25 cellular contexts compared by ENCODE assay signal in the genomic region with DNA sequence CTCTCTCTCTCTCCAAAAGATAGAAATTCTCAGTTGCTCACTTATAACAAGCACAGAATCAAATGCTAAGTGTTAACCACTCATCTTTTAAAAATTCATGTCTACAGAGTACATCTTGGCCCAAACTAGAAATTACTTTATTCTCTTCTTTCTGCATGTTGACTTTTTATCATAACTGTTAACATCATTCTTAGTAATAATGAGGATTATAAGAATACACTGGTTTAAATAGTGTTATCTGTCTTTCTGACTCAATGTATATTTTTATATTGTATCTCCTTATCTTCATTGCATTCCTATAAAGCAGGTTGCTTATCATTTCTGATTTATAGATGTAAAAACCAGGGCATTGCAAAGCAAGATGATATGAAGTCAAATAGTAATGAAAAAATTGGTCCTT.
"Had no signal": no experiment of that assay in that cellular context is flagged by ENCODE, and none has a peak within 500 bp of the region (broad histone marks: within the 10 kb centered on the region; RNA-seq: fewer than 3 reads in every experiment).

No MANE protein-coding gene starts in this region.

- H3K27me3 Mint-ChIP-seq: activated T-cell treated with anti-CD3 and anti-CD28 coated beads, Interleukin-2, amount 50 U/mL, for 24 hours; naive B cell; progenitor cell of endocrine pancreas had no signal

- H3K4me1 Mint-ChIP-seq: activated naive CD8-positive, alpha-beta T cell treated with anti-CD3 and anti-CD28 coated beads for 36 hours; naive B cell; neural crest cell had no signal

- FAIRE-seq: TTC549 had no signal

- H3K4me3 Mint-ChIP-seq: activated CD8-positive, alpha-beta T cell treated with anti-CD3 and anti-CD28 coated beads, Interleukin-2, amount 10 ng/mL, durations not matched to agents 7 days and 5 days; activated naive CD8-positive, alpha-beta T cell treated with anti-CD3 and anti-CD28 coated beads for 36 hours; activated T-cell treated with anti-CD3 and anti-CD28 coated beads, Interleukin-2, amount 50 U/mL, for 24 hours; naive B cell; neural crest cell had no signal

- H3K27ac Mint-ChIP-seq: activated CD8-positive, alpha-beta T cell treated with anti-CD3 and anti-CD28 coated beads, Interleukin-2, amount 10 ng/mL, durations not matched to agents 7 days and 5 days; activated naive CD8-positive, alpha-beta T cell treated with anti-CD3 and anti-CD28 coated beads for 36 hours; activated T-cell treated with anti-CD3 and anti-CD28 coated beads, Interleukin-2, amount 50 U/mL, for 24 hours; progenitor cell of endocrine pancreas had no signal

- ATAC-seq: activated CD8-positive, alpha-beta T cell treated with anti-CD3 and anti-CD28 coated beads, Interleukin-2, amount 10 ng/mL, durations not matched to agents 7 days and 5 days; heart right ventricle; left cardiac atrium had no signal

- H3K4me1 ChIP-seq: sigmoid colon, testis, uterus had no signal

- H3K36me3 ChIP-seq: heart right ventricle, sigmoid colon, uterus had no signal

- DNase-seq: activated CD4-positive, alpha-beta T cell treated with anti-CD3 and anti-CD28 coated beads for 1 hour; activated CD4-positive, alpha-beta T cell treated with anti-CD3 and anti-CD28 coated beads, Interleukin-2, amount 50 U/mL, for 1 hour; activated CD8-positive, alpha-beta T cell treated with anti-CD3 and anti-CD28 coated beads, Interleukin-2, amount 10 ng/mL, durations not matched to agents 7 days and 5 days; activated naive CD4-positive, alpha-beta T cell treated with Interleukin-2 at 50 U/mL for 16 hours; activated naive CD8-positive, alpha-beta T cell treated with anti-CD3 and anti-CD28 coated beads for 36 hours; activated T-cell treated with anti-CD3 and anti-CD28 coated beads, Interleukin-2, amount 50 U/mL, for 24 hours; amygdala; cerebellar nuclear complex; cortex of kidney; heart right ventricle; islet precursor cell; left cardiac atrium; mesendoderm; naive B cell; retina; sigmoid colon; stimulated activated CD4-positive, alpha-beta T cell treated with anti-CD3 and anti-CD28 coated beads, Interleukin-2, amount 100 ng/mL, for 48 hours; stimulated activated CD8-positive, alpha-beta memory T cell treated with anti-CD3 and anti-CD28 coated beads, Interleukin-4, amount 100 ng/mL, for 48 hours; stimulated activated naive CD4-positive, alpha-beta T cell; testis; trophoblast cell; uterus had no signal

- H3K9me3 Mint-ChIP-seq: neural crest cell had no signal

- H3K9me3 ChIP-seq: testis, uterus had no signal

- H3K4me3 ChIP-seq: heart right ventricle, sigmoid colon, testis, uterus had no signal

- H3K27ac ChIP-seq: heart right ventricle, sigmoid colon, testis, uterus had no signal

- H3K27me3 ChIP-seq: heart right ventricle, sigmoid colon, testis, uterus had no signal
